In the genomic region with DNA sequence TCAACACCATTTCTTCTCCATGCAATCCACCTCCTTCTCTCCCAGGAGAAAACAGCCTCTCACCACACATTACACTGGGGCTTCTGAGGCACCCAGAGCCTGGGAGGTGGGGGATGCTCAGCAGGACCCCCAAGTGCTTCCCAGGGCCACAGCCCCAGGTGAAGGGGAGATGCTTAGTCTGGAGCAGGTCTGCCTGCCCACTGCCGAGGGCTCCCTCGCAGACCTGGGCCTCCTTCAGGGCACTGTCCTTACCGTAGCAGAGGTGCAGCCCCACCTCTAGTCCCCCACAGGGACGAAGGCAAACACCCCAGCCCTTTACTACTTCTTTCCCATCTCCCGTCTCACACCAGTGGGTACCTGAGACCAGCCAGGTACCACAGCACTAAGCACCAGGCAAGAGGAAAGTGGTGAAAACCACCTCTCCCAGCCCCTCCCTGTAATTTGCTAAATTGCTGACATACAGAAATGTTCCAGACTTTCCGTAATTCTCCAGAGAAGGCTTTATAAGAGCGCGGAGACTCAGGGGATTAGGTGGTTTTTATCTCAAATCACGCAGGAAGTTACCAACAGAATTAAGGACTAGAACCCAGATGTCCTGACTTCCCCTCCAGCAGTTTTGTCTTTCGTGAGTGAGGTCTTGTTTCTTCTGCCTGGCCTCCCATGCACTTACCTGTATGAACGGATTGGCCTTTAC, we compare ENCODE assay signal across 14 cellular contexts. TPM values are rescaled to one million over a fixed set of nuclear protein-coding genes. Genes with fewer than 3 reads are reported as not detected.
DNase-seq lines count a peak whose midpoint lies in the region; ATAC-seq and TF ChIP-seq lines count a peak whose summit lies in the region.
"Had no signal": no experiment of that assay in that cellular context is flagged by ENCODE, and none has a peak within 500 bp of the region (broad histone marks: within the 10 kb centered on the region; RNA-seq: fewer than 3 reads in every experiment).

No MANE protein-coding gene starts in this region.

- intact Hi-C loops in A673 (cut with micrococcal nuclease; ENCODE audit: unreplicated experiment) = loop anchor here (5.0 to 10.0 kb wide), 2 partner anchors 218 to 421 kb away; a partner anchor contains a TSS
- intact Hi-C loops in esophagus muscularis mucosa (cut with DNase I) = loop anchor here (10.0 kb wide), 1 partner anchor 228 kb away; no protein-coding TSS in a partner anchor
- intact Hi-C loops in psoas muscle (cut with DNase I) = no loop called here

- no peaks in the 10 kb centered on the region for H3K9me2 ChIP-seq in Karpas-422 (replicated peaks; ENCODE audit: insufficient read depth, low read length)

- DNase-seq in A673 (ENCODE audit: low spot score) = peak; percentile 54
- DNase-seq in Karpas-422 = no peak
- DNase-seq in esophagus muscularis mucosa (ENCODE audit: extremely low spot score) = no peak
- no peak for DNase-seq in psoas muscle
- DNase-seq in NCI-H1092 (lab: John Stamatoyannopoulos, UW) = no peak
- no peak for DNase-seq in NCI-H2196 treated with DMSO at 0.1 percent for 48 hours (lab: John Stamatoyannopoulos, UW; ENCODE audit: unreplicated experiment)
- DNase-seq in SHP77 treated with DMSO at 0.1 percent for 48 hours (lab: John Stamatoyannopoulos, UW) = no peak
- DNase-seq: AML-193, amniotic stem cell, cortex of kidney, KG1 had no signal

- H3K36me3 ChIP-seq in A673 (ENCODE audit: insufficient read depth, low read length, poor library complexity, severe bottlenecking) = no peaks in the 10 kb centered on the region
- H3K36me3 ChIP-seq in Karpas-422 (ENCODE audit: insufficient read depth, low read length) = no peaks in the 10 kb centered on the region
- H3K36me3 ChIP-seq in esophagus muscularis mucosa = peaks cover 0 to 27% (median 0%) of the 10 kb centered on the region in 4 donors
- peaks cover 0 to 71% of the 10 kb centered on the region in 2 donors for H3K36me3 ChIP-seq in psoas muscle (ENCODE audit: insufficient read depth in 1 of 2, low read depth in 1 of 2)
- H3K36me3 ChIP-seq: Peyer's patch had no signal

- no peaks in the 10 kb centered on the region for H3K27me3 ChIP-seq in A673 (replicated peaks; ENCODE audit: insufficient read depth, low read depth, low read length, poor library complexity)
- no peaks in the 10 kb centered on the region for H3K27me3 ChIP-seq in Karpas-422 (ENCODE audit: low read length)
- H3K27me3 ChIP-seq in esophagus muscularis mucosa = no peaks in the 10 kb centered on the region
- H3K27me3 ChIP-seq in psoas muscle (ENCODE audit: insufficient read depth in 3 of 3, low read length in 2 of 3) = no peaks in the 10 kb centered on the region
- H3K27me3 ChIP-seq: Peyer's patch had no signal

- H4K20me1 ChIP-seq in Karpas-422 (ENCODE audit: insufficient read depth, low read depth, low read length) = no peaks in the 10 kb centered on the region

- H3K4me3 ChIP-seq in A673 (ENCODE audit: low read depth, low read length, poor library complexity, severe bottlenecking) (no peak overlapping the region), Karpas-422 (ENCODE audit: low read length) (no peak overlapping the region), esophagus muscularis mucosa (no peak overlapping the region), psoas muscle (no peak overlapping the region)
- H3K4me3 ChIP-seq: lung, Peyer's patch had no signal

- H2AFZ ChIP-seq in Karpas-422 (ENCODE audit: low read length) = peak overlapping the region; percentile 33; the same call in 1 of the 2 replicates

- TF ChIP-seq POLR2A in esophagus muscularis mucosa (IDR thresholded peaks at IDR 0.05; ENCODE audit: low read depth) = no peak

- no peak for TF ChIP-seq CTCF in A673 (conservative IDR thresholded peaks at IDR 0.05; ENCODE audit: low read depth, low read length)
- no peak for TF ChIP-seq CTCF in esophagus muscularis mucosa (IDR thresholded peaks at IDR 0.05)
- no peak for TF ChIP-seq CTCF in psoas muscle (IDR thresholded peaks at IDR 0.05)

- H3K9me3 ChIP-seq in A673 (ENCODE audit: low read depth, low read length, poor library complexity, severe bottlenecking) (no peaks in the 10 kb centered on the region), Karpas-422 (ENCODE audit: low read length) (no peaks in the 10 kb centered on the region), esophagus muscularis mucosa (no peaks in the 10 kb centered on the region), psoas muscle (no peaks in the 10 kb centered on the region)
- H3K9me3 ChIP-seq: Peyer's patch had no signal

- WGBS in esophagus muscularis mucosa = 85% methylated on average over 11 of the region's 11 CpGs
- 77 to 87% (median 79%) methylated on average over 11 of the region's 11 CpGs for WGBS in psoas muscle, 3 donors

- H3K27ac ChIP-seq in A673 (ENCODE audit: low read depth, low read length, poor library complexity, severe bottlenecking) (peak overlapping the region; percentile 56), Karpas-422 (ENCODE audit: low read length) (no peak overlapping the region), esophagus muscularis mucosa (replicated peaks in 1 of 4) (peak overlapping the region; percentile 60 to 80 (median 66)), psoas muscle (peak overlapping the region; percentile 82)

- H3K4me1 ChIP-seq in A673 (ENCODE audit: insufficient read depth, low read length, poor library complexity, severe bottlenecking) (peaks cover 42% of the 10 kb centered on the region), Karpas-422 (ENCODE audit: low read length) (peaks cover 29% of the 10 kb centered on the region), esophagus muscularis mucosa (peaks cover 36 to 58% (median 53%) of the 10 kb centered on the region in 4 donors), psoas muscle (peaks cover 33% of the 10 kb centered on the region)

- no peak overlapping the region for H3K9ac ChIP-seq in Karpas-422 (ENCODE audit: low read length)

- no peak for ATAC-seq in psoas muscle
- no peak for ATAC-seq in GM18858 (IDR thresholded peaks at IDR 0.05; ENCODE audit: unreplicated experiment)

- no TSS peak for BruUV-seq in A673 (replicated peaks; lab: Mats Ljungman, UMichigan)

- TF ChIP-seq EP300 in esophagus muscularis mucosa (IDR thresholded peaks at IDR 0.05) = no peak

- H3K4me2 ChIP-seq in Karpas-422 (ENCODE audit: low read depth, low read length, poor library complexity, severe bottlenecking) = peak overlapping the region; percentile 2

- POLR2A ChIA-PET in A673 (lab: Charles Lee; ENCODE audit: low non-redundant PET) = no interaction called here

- CTCF ChIA-PET in A673 (lab: Charles Lee) = interaction anchor here (1.2 kb wide), 1 partner anchor 10 kb away, joined by 3 read pairs; no protein-coding TSS in a partner anchor

- no peaks in the 10 kb centered on the region for H3K79me2 ChIP-seq in Karpas-422 (ENCODE audit: low read length)

RNA-seq across cellular contexts. Expression of a gene that starts 59.0 kb away (rescaled TPM):
- total RNA-seq in A673 (2021) (29.6 and 39.4 TPM in 2 replicates), esophagus muscularis mucosa (10 to 100 TPM; 21.7 to 66.7 (median 35.1) TPM), psoas muscle (1 to 10 TPM; 5.2 to 8.2 (median 6.5) TPM)
- not detected in 2 replicates for total RNA-seq in Karpas-422 (2014; rRNA removed; shearing (Covaris generic); ENCODE audit: low replicate concordance)
- 1 to 10 TPM; 1.9 to 3.1 (median 2.8) TPM for polyA plus RNA-seq in psoas muscle

Comparison
In these comparisons a context has a peak if more than half of its experiments do, and no peak if none do; other contexts are left out.
1. intact Hi-C loops: an anchor here in A673 (5.0 to 10.0 kb wide) and esophagus muscularis mucosa (10.0 kb wide); none called in psoas muscle.